ENCODE assay signal across 8 cellular contexts in the genomic region with DNA sequence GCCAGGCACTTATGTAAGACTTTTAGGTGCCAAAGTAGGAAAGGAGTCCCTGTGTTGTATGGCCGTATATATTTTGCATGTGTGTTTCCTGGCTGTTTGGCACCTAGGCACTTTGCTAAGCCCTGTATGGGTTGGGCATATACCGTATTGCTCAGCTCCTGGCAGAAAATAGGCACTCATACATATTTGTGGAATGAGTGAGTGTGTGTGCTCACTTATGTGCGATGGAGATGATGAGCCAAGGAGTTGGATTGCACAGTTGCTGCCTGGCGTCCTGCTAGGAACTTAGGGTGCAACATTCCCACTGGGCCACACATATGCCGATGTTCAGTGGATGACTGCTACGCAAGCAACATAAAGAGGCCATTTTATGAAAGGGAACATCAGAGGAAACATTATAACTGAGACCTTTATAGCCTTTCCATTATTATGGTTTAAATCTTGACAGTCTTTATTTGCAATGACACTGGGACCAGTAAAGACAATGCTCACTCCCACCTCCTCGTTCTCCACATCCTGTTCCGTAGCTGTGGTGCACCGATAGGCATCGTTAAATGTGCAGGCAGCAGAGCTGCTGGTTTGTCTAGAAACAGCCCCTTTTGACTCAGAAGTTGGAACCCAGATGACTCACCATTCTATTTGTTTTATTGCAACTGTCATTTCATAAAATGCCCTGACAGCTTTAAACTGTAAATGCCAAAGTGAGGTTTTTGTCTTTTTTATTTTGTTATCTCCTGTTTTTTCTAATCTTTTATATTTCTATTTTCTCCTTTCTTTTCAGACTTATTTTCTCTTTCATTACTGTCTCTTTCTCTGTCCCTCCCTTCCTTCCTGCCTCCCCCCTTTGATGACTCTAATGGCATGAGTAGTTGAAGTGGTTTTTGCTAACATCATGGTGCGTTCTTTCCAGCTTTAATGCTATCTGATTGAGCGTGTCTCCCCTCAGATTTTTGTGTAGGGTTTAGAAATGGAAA. TPM values are rescaled to one million over a fixed set of nuclear protein-coding genes. Genes with fewer than 3 reads are reported as not detected.
A peak's percentile ranks its signal among the peaks of the same experiment; 100 is the strongest.
DNase-seq lines count a peak whose midpoint lies in the region; ATAC-seq, FAIRE-seq and TF ChIP-seq lines count a peak whose summit lies in the region.

No MANE protein-coding gene starts in this region.

- H3K4me3 ChIP-seq in BLaER1 (no peak overlapping the region), astrocyte (ENCODE audit: insufficient read depth, low read depth, low read length) (peak overlapping the region; percentile 31), mucosa of descending colon (no peak overlapping the region), Karpas-422 (ENCODE audit: low read length) (no peak overlapping the region)

- H3K9me2 ChIP-seq in Karpas-422 (replicated peaks; ENCODE audit: insufficient read depth, low read length): no peaks in the 10 kb centered on the region

- H3K27me3 Mint-ChIP-seq in astrocyte (ENCODE audit: low read depth, unreplicated experiment): no peaks in the 10 kb centered on the region
- H3K27me3 Mint-ChIP-seq in stimulated activated naive CD8-positive, alpha-beta T cell treated with anti-CD3 and anti-CD28 coated beads, Interleukin-15, Interleukin-2, amounts not matched to agents 100 ng/mL and 50 ng/mL, for 24 hours: no peaks in the 10 kb centered on the region

- no peak for TF ChIP-seq CTCF in astrocyte (IDR thresholded peaks at IDR 0.05; ENCODE audit: insufficient read depth, low read depth, low read length)
- TF ChIP-seq CTCF in mucosa of descending colon (IDR thresholded peaks at IDR 0.05): no peak

- intact Hi-C loops in mucosa of descending colon (cut with DNase I, micrococcal nuclease): loop anchor here in 1 of 2 donors (10.0 kb wide), 1 partner anchor 354 kb away; no protein-coding TSS in a partner anchor

- H3K4me1 Mint-ChIP-seq in astrocyte (ENCODE audit: low read depth, unreplicated experiment): peaks cover 70% of the 10 kb centered on the region
- H3K4me1 Mint-ChIP-seq in stimulated activated naive CD8-positive, alpha-beta T cell treated with anti-CD3 and anti-CD28 coated beads, Interleukin-15, Interleukin-2, amounts not matched to agents 100 ng/mL and 50 ng/mL, for 24 hours (ENCODE audit: low read depth): peaks cover 76% of the 10 kb centered on the region

- FAIRE-seq in astrocyte (lab: Jason Lieb, UNC): peak; percentile 75

- H4K20me1 ChIP-seq in BLaER1: peaks cover 100% of the 10 kb centered on the region
- H4K20me1 ChIP-seq in astrocyte (ENCODE audit: insufficient read depth, low read length): peaks cover 74% of the 10 kb centered on the region
- peaks cover 14% of the 10 kb centered on the region for H4K20me1 ChIP-seq in Karpas-422 (ENCODE audit: insufficient read depth, low read depth, low read length)

- H3K4me2 ChIP-seq in BLaER1: peak overlapping the region; percentile 83
- peak overlapping the region; percentile 76 for H3K4me2 ChIP-seq in astrocyte (ENCODE audit: low read length)
- no peak overlapping the region for H3K4me2 ChIP-seq in Karpas-422 (ENCODE audit: low read depth, low read length, poor library complexity, severe bottlenecking)

- no peaks in the 10 kb centered on the region for H3K9me3 Mint-ChIP-seq in astrocyte (ENCODE audit: unreplicated experiment)
- no peaks in the 10 kb centered on the region for H3K9me3 Mint-ChIP-seq in stimulated activated naive CD8-positive, alpha-beta T cell treated with anti-CD3 and anti-CD28 coated beads, Interleukin-15, Interleukin-2, amounts not matched to agents 100 ng/mL and 50 ng/mL, for 24 hours

- peak; percentile 91 for ATAC-seq in GM19395 (IDR thresholded peaks at IDR 0.05; ENCODE audit: unreplicated experiment)
- ATAC-seq in HG03520 (IDR thresholded peaks at IDR 0.05; ENCODE audit: unreplicated experiment): peak; percentile 77
- peak; percentile 85 for ATAC-seq in mucosa of descending colon

- H3K79me2 ChIP-seq in astrocyte (ENCODE audit: insufficient read depth, low read length): peaks cover 61% of the 10 kb centered on the region
- peaks cover 86% of the 10 kb centered on the region for H3K79me2 ChIP-seq in Karpas-422 (ENCODE audit: low read length)

- peak; percentile 58 for DNase-seq in T-helper 9 cell
- peak; percentile 95 for DNase-seq in astrocyte (ENCODE audit: low read depth)
- DNase-seq in mucosa of descending colon: peak in 2 of 3 donors; percentile 32 to 37
- DNase-seq in Karpas-422: no peak

- H3K36me3 Mint-ChIP-seq in astrocyte (ENCODE audit: low read depth, unreplicated experiment): no peaks in the 10 kb centered on the region
- H3K36me3 Mint-ChIP-seq in stimulated activated naive CD8-positive, alpha-beta T cell treated with anti-CD3 and anti-CD28 coated beads, Interleukin-15, Interleukin-2, amounts not matched to agents 100 ng/mL and 50 ng/mL, for 24 hours (ENCODE audit: low read depth): no peaks in the 10 kb centered on the region

- peak overlapping the region; percentile 36 for H3K4me3 Mint-ChIP-seq in astrocyte (ENCODE audit: unreplicated experiment)
- H3K4me3 Mint-ChIP-seq in stimulated activated naive CD8-positive, alpha-beta T cell treated with anti-CD3 and anti-CD28 coated beads, Interleukin-15, Interleukin-2, amounts not matched to agents 100 ng/mL and 50 ng/mL, for 24 hours: peak overlapping the region; percentile 49

- no peaks in the 10 kb centered on the region for H3K36me3 ChIP-seq in BLaER1
- H3K36me3 ChIP-seq in astrocyte (ENCODE audit: insufficient read depth, low read length): no peaks in the 10 kb centered on the region
- no peaks in the 10 kb centered on the region for H3K36me3 ChIP-seq in mucosa of descending colon (ENCODE audit: low read depth)
- no peaks in the 10 kb centered on the region for H3K36me3 ChIP-seq in Karpas-422 (ENCODE audit: insufficient read depth, low read length)

- peak overlapping the region; percentile 84 for H3K27ac Mint-ChIP-seq in astrocyte (ENCODE audit: unreplicated experiment)
- H3K27ac Mint-ChIP-seq in stimulated activated naive CD8-positive, alpha-beta T cell treated with anti-CD3 and anti-CD28 coated beads, Interleukin-15, Interleukin-2, amounts not matched to agents 100 ng/mL and 50 ng/mL, for 24 hours: peak overlapping the region; percentile 90

- no peak overlapping the region for H3K9ac ChIP-seq in BLaER1
- H3K9ac ChIP-seq in astrocyte (ENCODE audit: low read length): peak overlapping the region; percentile 59
- no peak overlapping the region for H3K9ac ChIP-seq in Karpas-422 (ENCODE audit: low read length)

- H3K27ac ChIP-seq in BLaER1 (peak overlapping the region; percentile 59), astrocyte (ENCODE audit: low read depth, low read length) (peak overlapping the region; percentile 72), Karpas-422 (ENCODE audit: low read length) (no peak overlapping the region)

- H2AFZ ChIP-seq in astrocyte (ENCODE audit: low read depth, low read length): no peak overlapping the region
- no peak overlapping the region for H2AFZ ChIP-seq in Karpas-422 (ENCODE audit: low read length)

- peaks cover 79% of the 10 kb centered on the region for H3K4me1 ChIP-seq in BLaER1
- peaks cover 28% of the 10 kb centered on the region for H3K4me1 ChIP-seq in astrocyte (ENCODE audit: insufficient read depth, low read length)
- peaks cover 29% of the 10 kb centered on the region for H3K4me1 ChIP-seq in mucosa of descending colon (ENCODE audit: low read depth)
- H3K4me1 ChIP-seq in Karpas-422 (ENCODE audit: low read length): peaks cover 13% of the 10 kb centered on the region

- H3K9me3 ChIP-seq in BLaER1 (no peaks in the 10 kb centered on the region), astrocyte (ENCODE audit: insufficient read depth, low read depth, low read length) (no peaks in the 10 kb centered on the region), mucosa of descending colon (no peaks in the 10 kb centered on the region), Karpas-422 (ENCODE audit: low read length) (no peaks in the 10 kb centered on the region)

- H3K27me3 ChIP-seq in BLaER1: no peaks in the 10 kb centered on the region
- no peaks in the 10 kb centered on the region for H3K27me3 ChIP-seq in astrocyte (ENCODE audit: insufficient read depth, low read length)
- no peaks in the 10 kb centered on the region for H3K27me3 ChIP-seq in Karpas-422 (ENCODE audit: low read length)

RNA-seq across cellular contexts. Expression of a gene that starts 36.1 kb away (rescaled TPM):
- total RNA-seq in astrocyte (23.1 and 23.3 TPM in 2 replicates), mucosa of descending colon (10 to 100 TPM; 18.9 to 23.8 (median 21.3) TPM)
- 9.1 and 11.0 TPM in 2 replicates for total RNA-seq in Karpas-422 (2014; rRNA removed; shearing (Covaris generic); ENCODE audit: low replicate concordance)

RNA-seq across cellular contexts. Expression of a gene that starts 38.5 kb away (rescaled TPM):
- total RNA-seq in astrocyte (47.4 and 58.2 TPM in 2 replicates), mucosa of descending colon (10 to 100 TPM; 20.9 to 34.0 (median 21.9) TPM)
- total RNA-seq in Karpas-422 (2014; rRNA removed; shearing (Covaris generic); ENCODE audit: low replicate concordance): 42.9 and 61.9 TPM in 2 replicates
